8 cellular contexts compared by ENCODE assay signal in the genomic region with DNA sequence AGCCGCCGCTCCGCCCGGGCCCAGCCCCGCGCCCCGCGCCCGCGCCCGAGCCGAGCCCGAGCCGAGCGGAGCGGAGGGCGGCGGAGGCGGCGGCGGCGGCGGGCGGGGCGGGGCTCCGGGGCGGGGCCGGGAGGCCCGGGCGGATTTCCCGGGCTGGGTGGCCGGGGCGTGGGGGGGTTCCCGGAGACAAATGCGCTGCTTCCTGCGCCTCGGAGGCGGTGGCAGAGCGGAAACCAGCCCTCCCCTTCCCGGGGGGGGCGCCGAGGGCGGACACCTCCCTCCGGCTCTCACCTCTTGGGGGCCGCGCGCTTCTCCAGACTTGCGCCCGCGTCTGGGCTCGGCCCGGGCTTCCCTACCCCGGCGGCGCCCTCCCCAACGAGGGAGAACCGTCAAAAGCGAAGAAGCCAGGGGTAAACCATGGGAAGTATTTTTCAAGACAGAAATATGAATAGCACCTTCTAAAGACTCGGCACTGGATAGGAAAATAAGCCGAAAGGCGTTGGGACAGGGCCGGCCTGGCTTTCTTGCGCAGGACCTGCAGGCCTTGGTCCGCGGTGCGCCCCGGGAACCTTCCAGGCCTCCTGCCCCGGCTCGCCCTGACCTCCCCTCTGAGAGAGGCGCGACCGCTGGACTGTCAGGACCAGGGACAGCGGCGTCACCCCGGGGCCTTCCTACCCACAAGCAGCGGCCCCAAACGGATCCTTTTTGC. TPM values are rescaled to one million over a fixed set of nuclear protein-coding genes. Genes with fewer than 3 reads are reported as not detected.
DNase-seq lines count a peak whose midpoint lies in the region; ATAC-seq and TF ChIP-seq lines count a peak whose summit lies in the region.

A gene (minus strand): TSS at position 79 of the 709 bp plus-strand sequence. CDS start 88 bp downstream, outside the sequence.

- no peak within 1 kb of the TSS for H3K9ac ChIP-seq in rectal smooth muscle tissue (ENCODE audit: low read length)

- in situ Hi-C loops in Caki2 (cut with HindIII; ENCODE audit: low pct_unique_long_range_greater_than_20kb, low sequenced_read_pairs): no loop called here

- H3K27me3 ChIP-seq in adrenal gland (no peaks in the 10 kb centered on the region), right atrium auricular region (no peaks in the 10 kb centered on the region), rectal smooth muscle tissue (ENCODE audit: control insufficient read depth, insufficient read depth, low read length) (no peaks in the 10 kb centered on the region)

- no peak for TF ChIP-seq CTCF in adrenal gland (IDR thresholded peaks at IDR 0.05)
- TF ChIP-seq CTCF in right atrium auricular region (IDR thresholded peaks at IDR 0.05): no peak

- H3K36me3 ChIP-seq in adrenal gland (replicated peaks in 1 of 2) (peaks cover 0 to 6% of the 10 kb centered on the region in 2 donors), right atrium auricular region (peaks cover 7% of the 10 kb centered on the region), rectal smooth muscle tissue (ENCODE audit: control insufficient read depth, insufficient read depth, low read length) (peaks cover 3% of the 10 kb centered on the region)

- WGBS in adrenal gland, 4 donors: 0 to 1% (median 0%) methylated on average over 12 to 77 of the region's 77 CpGs

- peak; percentile 33 for ATAC-seq in HG03108 (IDR thresholded peaks at IDR 0.05; ENCODE audit: unreplicated experiment)
- no peak for ATAC-seq in HG03095 (IDR thresholded peaks at IDR 0.05; ENCODE audit: unreplicated experiment)
- ATAC-seq in HG02571 (IDR thresholded peaks at IDR 0.05; ENCODE audit: unreplicated experiment): no peak

- H3K9me3 ChIP-seq in adrenal gland (replicated peaks in 1 of 3) (no peaks in the 10 kb centered on the region), right atrium auricular region (no peaks in the 10 kb centered on the region)

- H3K27ac ChIP-seq in adrenal gland (peak within 1 kb of the TSS in 4 of 5 donors; percentile 7 to 83 (median 52)), right atrium auricular region (peak within 1 kb of the TSS; percentile 63 to 66), rectal smooth muscle tissue (ENCODE audit: low read depth, low read length) (no peak within 1 kb of the TSS)

- H3K4me3 ChIP-seq in adrenal gland: peak within 1 kb of the TSS in 2 of 4 donors; percentile 13 to 59
- H3K4me3 ChIP-seq in right atrium auricular region: peak within 1 kb of the TSS; percentile 56 to 62
- H3K4me3 ChIP-seq in rectal smooth muscle tissue (ENCODE audit: low read length): peak within 1 kb of the TSS; percentile 55

- DNase-seq in Caki2 (ENCODE audit: low read depth) (peak; percentile 74), adrenal gland (peak; percentile 74 to 83 (median 79)), right atrium auricular region (ENCODE audit: low spot score) (peak; percentile 73)

- H3K4me1 ChIP-seq in adrenal gland (replicated peaks in 1 of 2) (peaks cover 31 to 46% of the 10 kb centered on the region in 2 donors), right atrium auricular region (peaks cover 0 to 64% of the 10 kb centered on the region in 2 donors), rectal smooth muscle tissue (ENCODE audit: control insufficient read depth, insufficient read depth, low read length) (peaks cover 8% of the 10 kb centered on the region)

- intact Hi-C loops in T-helper 1 cell treated with Interleukin-12 subunit alpha and Interleukin-12 subunit beta and Interleukin-4 antibody, amounts not matched to agents 30 ng/mL and 1 ng/mL, for 36 hours (cut with micrococcal nuclease): loop anchor here (1.0 to 5.0 kb wide), 8 partner anchors 19 to 351 kb away; a partner anchor contains a TSS
- intact Hi-C loops in adrenal gland (cut with DNase I): no loop called here

- no peak for TF ChIP-seq POLR2A in adrenal gland (IDR thresholded peaks at IDR 0.05)

RNA-seq across cellular contexts. Expression of the gene that starts here (rescaled TPM):
- 24.5 and 48.8 TPM in 2 replicates for total RNA-seq in Caki2 (2014; rRNA removed; shearing (Covaris generic); ENCODE audit: low replicate concordance)
- 29.0 and 33.2 TPM in 2 replicates for total RNA-seq in T-helper 1 cell treated with Interleukin-12 subunit alpha and Interleukin-12 subunit beta and Interleukin-4 antibody, amounts not matched to agents 30 ng/mL and 1 ng/mL, for 36 hours
- total RNA-seq in adrenal gland (1 to 10 TPM; 4.7 to 9.3 (median 6.7) TPM), right atrium auricular region (1 to 10 TPM; 3.7 to 4.0 TPM)
- 10 to 100 TPM in 2 of 3 donors, 1 to 10 TPM in 1; 2.0 to 29.5 (median 25.1) TPM for polyA plus RNA-seq in adrenal gland
